In the genomic region with DNA sequence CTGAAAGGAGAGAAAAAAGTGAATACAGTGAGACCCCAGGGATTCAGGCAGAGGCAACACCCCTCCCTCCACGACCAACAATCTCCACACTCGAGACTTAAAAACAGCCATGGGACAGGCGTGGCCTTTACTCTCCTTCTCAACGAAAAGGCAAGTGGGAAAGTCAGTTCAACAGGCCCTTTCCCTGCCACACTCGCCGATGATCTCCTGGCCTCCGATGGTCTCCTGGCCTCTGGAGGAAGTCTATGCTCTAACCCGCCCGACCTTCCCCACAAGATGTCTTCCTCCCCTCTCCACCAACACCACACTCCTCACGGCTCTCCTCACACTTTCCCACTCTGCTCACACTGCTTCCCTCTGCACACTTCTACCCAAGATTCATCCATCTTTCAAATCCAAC, we compare ENCODE assay signal across 1 cellular context.
TF ChIP-seq lines count a peak whose summit lies in the region.

No MANE protein-coding gene starts in this region.

TF ChIP-seq in endothelial cell of umbilical vein, 7 proteins besides CTCF, POLR2A, EP300 and RAD21:
- TF ChIP-seq EZH2 (IDR thresholded peaks at IDR 0.05; ENCODE audit: borderline replicate concordance, low read depth, low read length, severe bottlenecking) (no peak), JUN (IDR thresholded peaks at IDR 0.05; ENCODE audit: borderline replicate concordance, insufficient read depth, insufficient read length, low read depth) (no peak), GATA2 (IDR thresholded peaks at IDR 0.05; ENCODE audit: insufficient read depth, insufficient read length, low read depth, low read length) (no peak), MYC (IDR thresholded peaks at IDR 0.05; ENCODE audit: low read depth, low read length) (no peak), FOS (IDR thresholded peaks at IDR 0.05; ENCODE audit: borderline replicate concordance, insufficient read depth, low read length) (no peak), POLR2AphosphoS5 (IDR thresholded peaks at IDR 0.05; ENCODE audit: insufficient read depth, low read depth, low read length) (no peak)
- TF ChIP-seq, protein P1, sequence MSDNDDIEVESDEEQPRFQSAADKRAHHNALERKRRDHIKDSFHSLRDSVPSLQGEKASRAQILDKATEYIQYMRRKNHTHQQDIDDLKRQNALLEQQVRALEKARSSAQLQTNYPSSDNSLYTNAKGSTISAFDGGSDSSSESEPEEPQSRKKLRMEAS (IDR thresholded peaks at IDR 0.05; ENCODE audit: insufficient read depth, insufficient read length) = no peak
